17 cellular contexts compared by ENCODE assay signal in genomic region chr7:54811925-54812264, GRCh38. TPM values are rescaled to one million over a fixed set of nuclear protein-coding genes. Genes with fewer than 3 reads are reported as not detected.
A peak's percentile ranks its signal among the peaks of the same experiment; 100 is the strongest.
DNase-seq lines count a peak whose midpoint lies in the region; ATAC-seq and TF ChIP-seq lines count a peak whose summit lies in the region.
"Had no signal": no experiment of that assay in that cellular context is flagged by ENCODE, and none has a peak within 500 bp of the region (broad histone marks: within the 10 kb centered on the region; RNA-seq: fewer than 3 reads in every experiment).

No MANE protein-coding gene starts in this region.

- H3K27me3 ChIP-seq in skeletal muscle satellite cell (ENCODE audit: control insufficient read depth, insufficient read depth, low read length), result no peaks in the 10 kb centered on the region

- intact Hi-C loops in MCF 10A (cut with micrococcal nuclease), result no loop called here
- intact Hi-C loops in left ventricle myocardium superior (cut with micrococcal nuclease), result no loop called here
- intact Hi-C loops in posterior vena cava (cut with DNase I), result no loop called here

- no TSS peak for BruUV-seq in MCF 10A (replicated peaks; lab: Mats Ljungman, UMichigan)

- ATAC-seq in left ventricle myocardium superior, result peak; percentile 67

- no peaks in the 10 kb centered on the region for H3K36me3 ChIP-seq in skeletal muscle satellite cell (ENCODE audit: insufficient read depth, low read length)

- CTCF ChIA-PET in MCF 10A (lab: Yijun Ruan, JAX), result interaction anchor here (1.1 to 1.3 kb wide), 3 partner anchors 12 to 443 kb away, joined by 3 to 4 read pairs (median 4); no protein-coding TSS in a partner anchor
- CTCF ChIA-PET in HEK293T (lab: Yijun Ruan, JAX), result no interaction called here

- peak overlapping the region; percentile 42 for H3K4me2 ChIP-seq in skeletal muscle satellite cell (ENCODE audit: low read length)

- DNase-seq in HFF-Myc (ENCODE audit: extremely low read depth, low read depth), result peak; percentile 76
- DNase-seq in MCF 10A (ENCODE audit: unreplicated experiment), result peak; percentile 10
- peak; percentile 42 for DNase-seq in left ventricle myocardium superior
- no peak for DNase-seq in NOMO-1 (lab: John Stamatoyannopoulos, UW; ENCODE audit: unreplicated experiment in 2 of 2)
- no peak for DNase-seq in HEK293T (ENCODE audit: extremely low spot score)
- no peak for DNase-seq in posterior vena cava (ENCODE audit: low spot score)
- DNase-seq in NCI-H187 (lab: John Stamatoyannopoulos, UW), result no peak
- DNase-seq: activated CD4-positive, CD25-positive, alpha-beta regulatory T cell; activated T-cell treated with anti-CD3 and anti-CD28 coated beads, Interleukin-2, amount 50 U/mL, for 1 hour; CD8-positive, alpha-beta memory T cell; kidney; NCI-H446 treated with DMSO at 0.1 percent for 48 hours; occipital lobe; SHP77; stimulated activated CD4-positive, alpha-beta T cell treated with anti-CD3 and anti-CD28 coated beads, Interleukin-2, amount 100 ng/mL, for 48 hours; stimulated activated naive CD4-positive, alpha-beta T cell treated with Interleukin-2 at 50 U/mL for 16 hours had no signal

- no peaks in the 10 kb centered on the region for H3K9me3 ChIP-seq in skeletal muscle satellite cell (replicated peaks; ENCODE audit: low read length)

- no peak overlapping the region for H3K9ac ChIP-seq in skeletal muscle satellite cell (ENCODE audit: low read depth, low read length)

- peaks cover 22% of the 10 kb centered on the region for H3K4me1 ChIP-seq in skeletal muscle satellite cell (ENCODE audit: control insufficient read depth, insufficient read depth, low read length)

- peak overlapping the region; percentile 73 for H3K27ac Mint-ChIP-seq in MCF 10A (ENCODE audit: low read depth, unreplicated experiment)
- H3K27ac Mint-ChIP-seq: CD8-positive, alpha-beta memory T cell had no signal

- H3K4me1 Mint-ChIP-seq in MCF 10A (ENCODE audit: insufficient read depth, unreplicated experiment), result peaks cover 37% of the 10 kb centered on the region
- H3K4me1 Mint-ChIP-seq: CD8-positive, alpha-beta memory T cell had no signal

- H3K27me3 Mint-ChIP-seq in MCF 10A (ENCODE audit: insufficient read depth, unreplicated experiment), result no peaks in the 10 kb centered on the region

- no peak overlapping the region for H3K4me3 ChIP-seq in HFF-Myc (replicated peaks; ENCODE audit: low read depth, low read length)
- H3K4me3 ChIP-seq in skeletal muscle satellite cell (ENCODE audit: low read length), result no peak overlapping the region

- no peak for TF ChIP-seq CTCF in HFF-Myc (IDR thresholded peaks at IDR 0.05; ENCODE audit: low read depth, low read length, missing control alignments)
- TF ChIP-seq CTCF in MCF 10A (IDR thresholded peaks at IDR 0.05; ENCODE audit: unreplicated experiment), result no peak

- POLR2A ChIA-PET in MCF 10A (lab: Yijun Ruan, JAX) (interaction anchor here (0.6 to 2.6 kb wide), 6 partner anchors 8 to 155 kb away, joined by 3 to 10 read pairs (median 4); no protein-coding TSS in a partner anchor), HEK293T (lab: Yijun Ruan, JAX) (no interaction called here)

- no peaks in the 10 kb centered on the region for H3K9me3 Mint-ChIP-seq in MCF 10A (ENCODE audit: unreplicated experiment)

- peaks cover under 1% of the 10 kb centered on the region for H3K36me3 Mint-ChIP-seq in MCF 10A (ENCODE audit: insufficient read depth, unreplicated experiment)
- H3K36me3 Mint-ChIP-seq: CD8-positive, alpha-beta memory T cell had no signal

- H3K4me3 Mint-ChIP-seq in MCF 10A (ENCODE audit: unreplicated experiment), result no peak overlapping the region
- H3K4me3 Mint-ChIP-seq: CD8-positive, alpha-beta memory T cell had no signal

TF ChIP-seq in HEK293T, 16 proteins besides CTCF, POLR2A, EP300 and RAD21:
- TF ChIP-seq ARNT (IDR thresholded peaks at IDR 0.05) (no peak), NFRKB (IDR thresholded peaks at IDR 0.05) (no peak)

RNA-seq across cellular contexts. Expression of gene SEC61G, which starts 52.9 kb away (rescaled TPM):
- total RNA-seq in MCF 10A (2022) (246 and 490 TPM in 2 replicates), left ventricle myocardium superior (108 TPM), posterior vena cava (10 to 100 TPM; 86.4 to 97.0 TPM)
- total RNA-seq in skeletal muscle satellite cell (2012; rRNA removed), result 956 and 1,000 TPM in 2 replicates

Comparison
In these comparisons a context has a peak if more than half of its experiments do, and no peak if none do; other contexts are left out.
1. DNase-seq: peak in HFF-Myc (single experiment), MCF 10A (single experiment) and left ventricle myocardium superior (single experiment); none in NOMO-1 (0 of 2), HEK293T (single experiment), posterior vena cava (single experiment) and NCI-H187 (0 of 2).